Comparison of ENCODE assay signal across 1 cellular context in genomic region chrX:18075603-18076002, GRCh38.
TF ChIP-seq lines count a peak whose summit lies in the region.

No MANE protein-coding gene starts in this region.

TF ChIP-seq in GM23338, 12 proteins besides CTCF, POLR2A, EP300 and RAD21 (continued from another document):
- no peak for TF ChIP-seq ZNF462 (CRISPR knock-in tag; IDR thresholded peaks at IDR 0.05)
- TF ChIP-seq ZNF331 (CRISPR knock-in tag; IDR thresholded peaks at IDR 0.05; ENCODE audit: low read depth), result no peak
- TF ChIP-seq JUNB (IDR thresholded peaks at IDR 0.05; ENCODE audit: unreplicated experiment), result no peak
- TF ChIP-seq ZNF114 (CRISPR knock-in tag; IDR thresholded peaks at IDR 0.05), result no peak
- no peak for TF ChIP-seq EZH2 (IDR thresholded peaks at IDR 0.05; ENCODE audit: low read depth, unreplicated experiment)
- TF ChIP-seq, protein P1, sequence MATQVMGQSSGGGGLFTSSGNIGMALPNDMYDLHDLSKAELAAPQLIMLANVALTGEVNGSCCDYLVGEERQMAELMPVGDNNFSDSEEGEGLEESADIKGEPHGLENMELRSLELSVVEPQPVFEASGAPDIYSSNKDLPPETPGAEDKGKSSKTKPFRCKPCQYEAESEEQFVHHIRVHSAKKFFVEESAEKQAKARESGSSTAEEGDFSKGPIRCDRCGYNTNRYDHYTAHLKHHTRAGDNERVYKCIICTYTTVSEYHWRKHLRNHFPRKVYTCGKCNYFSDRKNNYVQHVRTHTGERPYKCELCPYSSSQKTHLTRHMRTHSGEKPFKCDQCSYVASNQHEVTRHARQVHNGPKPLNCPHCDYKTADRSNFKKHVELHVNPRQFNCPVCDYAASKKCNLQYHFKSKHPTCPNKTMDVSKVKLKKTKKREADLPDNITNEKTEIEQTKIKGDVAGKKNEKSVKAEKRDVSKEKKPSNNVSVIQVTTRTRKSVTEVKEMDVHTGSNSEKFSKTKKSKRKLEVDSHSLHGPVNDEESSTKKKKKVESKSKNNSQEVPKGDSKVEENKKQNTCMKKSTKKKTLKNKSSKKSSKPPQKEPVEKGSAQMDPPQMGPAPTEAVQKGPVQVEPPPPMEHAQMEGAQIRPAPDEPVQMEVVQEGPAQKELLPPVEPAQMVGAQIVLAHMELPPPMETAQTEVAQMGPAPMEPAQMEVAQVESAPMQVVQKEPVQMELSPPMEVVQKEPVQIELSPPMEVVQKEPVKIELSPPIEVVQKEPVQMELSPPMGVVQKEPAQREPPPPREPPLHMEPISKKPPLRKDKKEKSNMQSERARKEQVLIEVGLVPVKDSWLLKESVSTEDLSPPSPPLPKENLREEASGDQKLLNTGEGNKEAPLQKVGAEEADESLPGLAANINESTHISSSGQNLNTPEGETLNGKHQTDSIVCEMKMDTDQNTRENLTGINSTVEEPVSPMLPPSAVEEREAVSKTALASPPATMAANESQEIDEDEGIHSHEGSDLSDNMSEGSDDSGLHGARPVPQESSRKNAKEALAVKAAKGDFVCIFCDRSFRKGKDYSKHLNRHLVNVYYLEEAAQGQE (IDR thresholded peaks at IDR 0.05; ENCODE audit: unreplicated experiment), result no peak
- no peak for TF ChIP-seq EZH2phosphoT487 (IDR thresholded peaks at IDR 0.05; ENCODE audit: unreplicated experiment)
- no peak for TF ChIP-seq CREB1 (CRISPR knock-in tag; IDR thresholded peaks at IDR 0.05; ENCODE audit: low read depth)
- no peak for TF ChIP-seq STAT1 (IDR thresholded peaks at IDR 0.05; ENCODE audit: unreplicated experiment)
- TF ChIP-seq POLR2AphosphoS5 (IDR thresholded peaks at IDR 0.05; ENCODE audit: low read depth), result no peak
- no peak for TF ChIP-seq NANOG (IDR thresholded peaks at IDR 0.05; ENCODE audit: borderline replicate concordance)
TF ChIP-seq in GM23338: peak in this region for 0.
